In genomic region chr6:95574811-95575210, GRCh38 we compare ENCODE assay signal across 9 cellular contexts.
DNase-seq lines count a peak whose midpoint lies in the region; ATAC-seq and TF ChIP-seq lines count a peak whose summit lies in the region.
"Had no signal": no experiment of that assay in that cellular context is flagged by ENCODE, and none has a peak within 500 bp of the region (broad histone marks: within the 10 kb centered on the region; RNA-seq: fewer than 3 reads in every experiment).

No MANE protein-coding gene starts in this region.

- H3K9ac ChIP-seq in SK-N-MC (ENCODE audit: insufficient read length): no peak overlapping the region

- no peak overlapping the region for H3K27ac ChIP-seq in SK-N-MC

- no peak for ATAC-seq in stimulated activated naive CD8-positive, alpha-beta T cell treated with anti-CD3 and anti-CD28 coated beads, Interleukin-15, amount 100 ng/mL, for 72 hours
- ATAC-seq in stimulated activated naive CD8-positive, alpha-beta T cell treated with anti-CD3 and anti-CD28 coated beads, Interleukin-15, Interleukin-2, amounts not matched to agents 100 U/mL and 50 U/mL, for 24 hours: no peak
- ATAC-seq in GM18858 (IDR thresholded peaks at IDR 0.05; ENCODE audit: unreplicated experiment): no peak

- H3K4me3 Mint-ChIP-seq in stimulated activated naive CD8-positive, alpha-beta T cell treated with anti-CD3 and anti-CD28 coated beads, Interleukin-15, amount 100 ng/mL, for 72 hours: peak overlapping the region; percentile 54 to 95

- H3K27me3 Mint-ChIP-seq in stimulated activated naive CD8-positive, alpha-beta T cell treated with anti-CD3 and anti-CD28 coated beads, Interleukin-15, amount 100 ng/mL, for 72 hours: no peaks in the 10 kb centered on the region

- H3K4me3 ChIP-seq in SK-N-MC: peak overlapping the region; percentile 97
- peak overlapping the region; percentile 87 for H3K4me3 ChIP-seq in fibroblast of pulmonary artery (replicated peaks; ENCODE audit: low read depth, low read length)

- TF ChIP-seq CTCF in fibroblast of pulmonary artery (IDR thresholded peaks at IDR 0.05; ENCODE audit: low read length, missing control alignments): no peak

- H3K9me3 Mint-ChIP-seq in stimulated activated naive CD8-positive, alpha-beta T cell treated with anti-CD3 and anti-CD28 coated beads, Interleukin-15, amount 100 ng/mL, for 72 hours: no peaks in the 10 kb centered on the region

- no peak for DNase-seq in stimulated activated naive CD8-positive, alpha-beta T cell treated with anti-CD3 and anti-CD28 coated beads, Interleukin-15, amount 100 ng/mL, for 72 hours
- no peak for DNase-seq in stimulated activated naive CD8-positive, alpha-beta T cell treated with anti-CD3 and anti-CD28 coated beads, Interleukin-15, Interleukin-2, amounts not matched to agents 100 U/mL and 50 U/mL, for 24 hours
- DNase-seq in SK-N-MC (ENCODE audit: low read depth, low spot score): peak; percentile 28
- DNase-seq in fibroblast of pulmonary artery (ENCODE audit: low read depth): peak; percentile 77
- DNase-seq in GOT3 (lab: John Stamatoyannopoulos, UW): no peak
- no peak for DNase-seq in NCI-H345 (lab: John Stamatoyannopoulos, UW)
- DNase-seq in anterior cingulate cortex (lab: John Stamatoyannopoulos, UW): no peak
- DNase-seq: effector CD4-positive, alpha-beta T cell had no signal

- H3K4me1 Mint-ChIP-seq in stimulated activated naive CD8-positive, alpha-beta T cell treated with anti-CD3 and anti-CD28 coated beads, Interleukin-15, amount 100 ng/mL, for 72 hours: peaks cover 31% of the 10 kb centered on the region

- no peaks in the 10 kb centered on the region for H3K36me3 ChIP-seq in SK-N-MC (ENCODE audit: insufficient read depth, low read length)

- no peak overlapping the region for H3K27ac Mint-ChIP-seq in stimulated activated naive CD8-positive, alpha-beta T cell treated with anti-CD3 and anti-CD28 coated beads, Interleukin-15, amount 100 ng/mL, for 72 hours

- no peaks in the 10 kb centered on the region for H3K9me3 ChIP-seq in SK-N-MC (ENCODE audit: low read depth, low read length)

Comparison
In these comparisons a context has a peak if more than half of its experiments do, and no peak if none do; other contexts are left out.
1. DNase-seq: peak in SK-N-MC (single experiment) and fibroblast of pulmonary artery (single experiment); none in stimulated activated naive CD8-positive, alpha-beta T cell treated with anti-CD3 and anti-CD28 coated beads, Interleukin-15, amount 100 ng/mL, for 72 hours (0 of 2), stimulated activated naive CD8-positive, alpha-beta T cell treated with anti-CD3 and anti-CD28 coated beads, Interleukin-15, Interleukin-2, amounts not matched to agents 100 U/mL and 50 U/mL, for 24 hours (single experiment), GOT3 (single experiment), NCI-H345 (single experiment) and anterior cingulate cortex (0 of 58).